8 cellular contexts compared by ENCODE assay signal in the genomic region with DNA sequence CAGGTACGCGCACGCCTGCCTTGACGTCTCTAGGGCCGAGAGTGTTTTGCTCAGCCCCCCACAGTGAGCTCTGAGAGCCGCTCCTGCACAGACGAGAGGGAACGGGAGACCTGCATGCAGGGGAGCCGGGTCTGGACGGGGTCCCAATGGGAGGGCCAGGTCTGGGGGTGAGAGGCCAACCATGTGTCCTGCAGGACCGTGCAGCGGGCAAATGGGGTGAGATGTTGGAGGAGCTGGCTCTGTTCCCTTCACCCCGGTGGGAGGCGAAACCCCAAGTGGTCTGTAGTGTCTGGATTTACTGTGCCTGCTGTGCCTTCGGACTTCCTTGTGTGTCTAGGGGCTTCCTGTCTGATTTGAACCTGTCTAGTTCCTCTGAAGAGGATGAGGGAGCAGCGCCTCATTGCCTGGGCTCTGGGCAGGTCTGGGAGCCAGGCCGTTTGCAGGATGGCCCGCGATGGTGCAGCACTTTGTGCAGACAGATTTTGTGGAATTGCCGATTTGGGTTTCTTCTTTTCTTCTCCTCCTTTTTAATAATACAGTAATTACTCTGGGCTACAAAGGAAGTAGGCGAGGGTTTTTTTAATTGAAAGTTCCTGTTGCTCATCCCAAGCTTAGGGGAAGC. TPM values are rescaled to one million over a fixed set of nuclear protein-coding genes. Genes with fewer than 3 reads are reported as not detected.
DNase-seq lines count a peak whose midpoint lies in the region; ATAC-seq and TF ChIP-seq lines count a peak whose summit lies in the region.

No MANE protein-coding gene starts in this region.

- H3K27ac ChIP-seq in left ventricle myocardium inferior (replicated peaks) (peak overlapping the region; percentile 99), tibial nerve (peak overlapping the region in 3 of 4 donors; percentile 93 to 98 (median 97))

- no peaks in the 10 kb centered on the region for H3K27me3 Mint-ChIP-seq in activated naive CD8-positive, alpha-beta T cell treated with anti-CD3 and anti-CD28 coated beads, Interleukin-2, amount 10 ng/mL, durations not matched to agents 7 days and 5 days

- intact Hi-C loops in left ventricle myocardium inferior (cut with micrococcal nuclease), result no loop called here
- intact Hi-C loops in Right ventricle myocardium superior (cut with DNase I), result no loop called here

- no peak for TF ChIP-seq CTCF in left ventricle myocardium inferior (IDR thresholded peaks at IDR 0.05; ENCODE audit: borderline replicate concordance)
- no peak for TF ChIP-seq CTCF in tibial nerve (IDR thresholded peaks at IDR 0.05)

- 24 to 32% methylated on average over 21 of the region's 21 CpGs for WGBS in tibial nerve, 2 donors

- H3K27ac Mint-ChIP-seq in activated naive CD8-positive, alpha-beta T cell treated with anti-CD3 and anti-CD28 coated beads, Interleukin-2, amount 10 ng/mL, durations not matched to agents 7 days and 5 days, result peak overlapping the region; percentile 95

- no peaks in the 10 kb centered on the region for H3K9me3 ChIP-seq in left ventricle myocardium inferior (replicated peaks)
- H3K9me3 ChIP-seq in tibial nerve, result no peaks in the 10 kb centered on the region

- H3K4me1 ChIP-seq in left ventricle myocardium inferior (peaks cover 57% of the 10 kb centered on the region), tibial nerve (peaks cover 3 to 53% (median 35%) of the 10 kb centered on the region in 4 donors)

- peaks cover 4% of the 10 kb centered on the region for H3K36me3 Mint-ChIP-seq in activated naive CD8-positive, alpha-beta T cell treated with anti-CD3 and anti-CD28 coated beads, Interleukin-2, amount 10 ng/mL, durations not matched to agents 7 days and 5 days

- H3K4me3 Mint-ChIP-seq in activated naive CD8-positive, alpha-beta T cell treated with anti-CD3 and anti-CD28 coated beads, Interleukin-2, amount 10 ng/mL, durations not matched to agents 7 days and 5 days, result peak overlapping the region; percentile 97

- no peaks in the 10 kb centered on the region for H3K9me3 Mint-ChIP-seq in activated naive CD8-positive, alpha-beta T cell treated with anti-CD3 and anti-CD28 coated beads, Interleukin-2, amount 10 ng/mL, durations not matched to agents 7 days and 5 days

- H3K4me1 Mint-ChIP-seq in activated naive CD8-positive, alpha-beta T cell treated with anti-CD3 and anti-CD28 coated beads, Interleukin-2, amount 10 ng/mL, durations not matched to agents 7 days and 5 days, result peaks cover 23% of the 10 kb centered on the region

- TF ChIP-seq POLR2A in tibial nerve (IDR thresholded peaks at IDR 0.05), result no peak

- TF ChIP-seq EP300 in tibial nerve (IDR thresholded peaks at IDR 0.05), result no peak

- H3K27me3 ChIP-seq in left ventricle myocardium inferior (ENCODE audit: low read depth) (no peaks in the 10 kb centered on the region), tibial nerve (no peaks in the 10 kb centered on the region)

- no peak for ATAC-seq in Right ventricle myocardium superior (ENCODE audit: poor library complexity)
- no peak for ATAC-seq in activated naive CD8-positive, alpha-beta T cell treated with anti-CD3 and anti-CD28 coated beads, Interleukin-2, amount 10 ng/mL, durations not matched to agents 7 days and 5 days (ENCODE audit: low read depth)
- ATAC-seq in GM21423 (IDR thresholded peaks at IDR 0.05; ENCODE audit: unreplicated experiment), result no peak
- no peak for ATAC-seq in GM19397 (IDR thresholded peaks at IDR 0.05; ENCODE audit: unreplicated experiment)

- H3K36me3 ChIP-seq in left ventricle myocardium inferior (no peaks in the 10 kb centered on the region), tibial nerve (no peaks in the 10 kb centered on the region)

- DNase-seq in left ventricle myocardium inferior (no peak), Right ventricle myocardium superior (no peak), left kidney (ENCODE audit: low read depth, low spot score) (peak; percentile 41), tibial nerve (ENCODE audit: low spot score in 2 of 2) (no peak), dedifferentiated amniotic fluid mesenchymal stem cell (ENCODE audit: extremely low spot score) (no peak)
- no peak for DNase-seq in activated naive CD8-positive, alpha-beta T cell treated with anti-CD3 and anti-CD28 coated beads, Interleukin-2, amount 10 ng/mL, durations not matched to agents 7 days and 5 days

- H3K4me3 ChIP-seq in left ventricle myocardium inferior (peak overlapping the region; percentile 81), tibial nerve (peak overlapping the region; percentile 66 to 73 (median 70))

- POLR2A ChIA-PET in activated naive CD8-positive, alpha-beta T cell treated with anti-CD3 and anti-CD28 coated beads, Interleukin-2, amount 10 ng/mL, durations not matched to agents 7 days and 5 days (lab: Charles Lee), result interaction anchor here (0.6 to 2.2 kb wide), 9 partner anchors 19 to 145 kb away, joined by 3 to 11 read pairs (median 3); no protein-coding TSS in a partner anchor

RNA-seq across cellular contexts. Expression of a gene that starts 2.1 kb away (rescaled TPM):
- total RNA-seq in left ventricle myocardium inferior (24.5 TPM), Right ventricle myocardium superior (24.3 TPM), tibial nerve (100 to 1,000 TPM in 1 of 4 donors, 10 to 100 TPM in 3; 38.9 to 132 (median 55.6) TPM)
- total RNA-seq in activated naive CD8-positive, alpha-beta T cell treated with anti-CD3 and anti-CD28 coated beads, Interleukin-2, amount 10 ng/mL, durations not matched to agents 7 days and 5 days, result 100 to 1,000 TPM; 127 to 134 TPM

RNA-seq across cellular contexts. Expression of a gene that starts 37.8 kb away (rescaled TPM):
- 1.8 TPM for total RNA-seq in left ventricle myocardium inferior
- 2.1 TPM for total RNA-seq in Right ventricle myocardium superior
- 1 to 10 TPM; 7.6 to 9.3 TPM for total RNA-seq in activated naive CD8-positive, alpha-beta T cell treated with anti-CD3 and anti-CD28 coated beads, Interleukin-2, amount 10 ng/mL, durations not matched to agents 7 days and 5 days
- total RNA-seq in tibial nerve, result 1 to 10 TPM; 2.4 to 8.7 (median 4.8) TPM

RNA-seq across cellular contexts. Expression of a gene that starts 37.8 kb away (rescaled TPM):
- total RNA-seq in left ventricle myocardium inferior (16.2 TPM), Right ventricle myocardium superior (16.2 TPM), tibial nerve (10 to 100 TPM; 34.7 to 65.7 (median 56.2) TPM)
- 10 to 100 TPM; 35.1 to 35.2 TPM for total RNA-seq in activated naive CD8-positive, alpha-beta T cell treated with anti-CD3 and anti-CD28 coated beads, Interleukin-2, amount 10 ng/mL, durations not matched to agents 7 days and 5 days

RNA-seq across cellular contexts. Expression of a gene that starts 57.7 kb away (rescaled TPM):
- total RNA-seq in left ventricle myocardium inferior (55.6 TPM), Right ventricle myocardium superior (55.7 TPM), tibial nerve (100 to 1,000 TPM; 127 to 165 (median 132) TPM)
- total RNA-seq in activated naive CD8-positive, alpha-beta T cell treated with anti-CD3 and anti-CD28 coated beads, Interleukin-2, amount 10 ng/mL, durations not matched to agents 7 days and 5 days, result 100 to 1,000 TPM; 185 to 194 TPM
